ENCODE assay signal across 15 cellular contexts in genomic region chr19:49064029-49064629, GRCh38. TPM values are rescaled to one million over a fixed set of nuclear protein-coding genes. Genes with fewer than 3 reads are reported as not detected.
DNase-seq lines count a peak whose midpoint lies in the region; ATAC-seq and TF ChIP-seq lines count a peak whose summit lies in the region.
"Had no signal": no experiment of that assay in that cellular context is flagged by ENCODE, and none has a peak within 500 bp of the region (broad histone marks: within the 10 kb centered on the region; RNA-seq: fewer than 3 reads in every experiment).

No MANE protein-coding gene starts in this region.

- H3K4me1 Mint-ChIP-seq in chondrocyte (ENCODE audit: low read depth) = peaks cover 12% of the 10 kb centered on the region

- no peak overlapping the region for H2BK120ac ChIP-seq in mesenchymal stem cell (ENCODE audit: low read depth, low read length)

- H3K4me3 ChIP-seq in cardiac muscle cell (peak overlapping the region; percentile 43), left ventricle myocardium inferior (no peak overlapping the region), mesenchymal stem cell (ENCODE audit: insufficient read depth in 1 of 2, low read depth in 1 of 2, low read length in 2 of 2) (no peak overlapping the region)

- no peaks in the 10 kb centered on the region for H3K27me3 ChIP-seq in cardiac muscle cell
- H3K27me3 ChIP-seq in left ventricle myocardium inferior (ENCODE audit: low read depth) = peaks cover 87% of the 10 kb centered on the region
- H3K27me3 ChIP-seq in mesenchymal stem cell (ENCODE audit: control insufficient read depth in 1 of 2, insufficient read depth in 1 of 2, low read length in 2 of 2) = peaks cover 54 to 81% of the 10 kb centered on the region in 2 experiments

- H2BK5ac ChIP-seq in mesenchymal stem cell (ENCODE audit: low read depth, low read length, poor library complexity, severe bottlenecking) = no peak overlapping the region

- H3K4me2 ChIP-seq in mesenchymal stem cell (ENCODE audit: low read length, poor library complexity, severe bottlenecking) = peak overlapping the region; percentile 80

- no peak overlapping the region for H3K9ac ChIP-seq in mesenchymal stem cell (ENCODE audit: low read length)

- H3K36me3 ChIP-seq in cardiac muscle cell (no peaks in the 10 kb centered on the region), left ventricle myocardium inferior (no peaks in the 10 kb centered on the region), mesenchymal stem cell (ENCODE audit: control insufficient read depth in 1 of 2, insufficient read depth in 2 of 2, low read depth in 1 of 2, low read length in 2 of 2) (peaks cover 0 to 4% of the 10 kb centered on the region in 2 experiments)

- no peak overlapping the region for H2AFZ ChIP-seq in mesenchymal stem cell (ENCODE audit: low read depth, low read length)

- no peak for ATAC-seq in GM21515 (IDR thresholded peaks at IDR 0.05; ENCODE audit: unreplicated experiment)
- ATAC-seq: activated CD8-positive, alpha-beta T cell treated with anti-CD3 and anti-CD28 coated beads, Interleukin-2, amount 10 ng/mL, durations not matched to agents 7 days and 5 days; stimulated activated naive B cell treated with anti-CD40 and anti-IgM and Interleukin-4, amounts not matched to agents 10 μg/mL and 1 μg/mL and 100 μg/mL, for 72 hours had no signal

- TF ChIP-seq CTCF in cardiac muscle cell (IDR thresholded peaks at IDR 0.05; ENCODE audit: low read depth, low read length) (no peak), left ventricle myocardium inferior (IDR thresholded peaks at IDR 0.05; ENCODE audit: borderline replicate concordance) (no peak), chondrocyte (IDR thresholded peaks at IDR 0.05) (no peak)

- no peaks in the 10 kb centered on the region for H3K9me3 Mint-ChIP-seq in chondrocyte (ENCODE audit: low read depth)

- H3K4ac ChIP-seq in mesenchymal stem cell (ENCODE audit: low read depth in 1 of 2, low read length in 2 of 2) = no peak overlapping the region

- WGBS in mesenchymal stem cell = 63% methylated on average over 8 of the region's 10 CpGs

- H3K18ac ChIP-seq in mesenchymal stem cell (ENCODE audit: low read depth in 1 of 2, low read length in 2 of 2) = no peak overlapping the region

- H3K23ac ChIP-seq in mesenchymal stem cell (ENCODE audit: low read length in 2 of 2) = peak overlapping the region in 1 of 2 experiments; percentile 10

- DNase-seq in cardiac muscle cell (ENCODE audit: low read depth in 1 of 2, low spot score in 1 of 2) (peak in 1 of 2 donors; percentile 18), left ventricle myocardium inferior (no peak), chondrocyte (ENCODE audit: low spot score) (no peak), mesenchymal stem cell (no peak), NCI-H82 treated with DMSO at 0.1 percent for 48 hours (lab: John Stamatoyannopoulos, UW; ENCODE audit: unreplicated experiment) (no peak), hepatic stellate cell (ENCODE audit: low spot score) (no peak), medulla oblongata (ENCODE audit: extremely low spot score) (no peak)
- DNase-seq: activated CD8-positive, alpha-beta T cell treated with anti-CD3 and anti-CD28 coated beads, Interleukin-2, amount 10 ng/mL, durations not matched to agents 7 days and 5 days; dorsolateral prefrontal cortex; head of caudate nucleus; stimulated activated naive B cell treated with anti-CD40 and anti-IgM and Interleukin-4, amounts not matched to agents 10 μg/mL and 1 μg/mL and 100 μg/mL, for 72 hours had no signal

- H3K4me1 ChIP-seq in cardiac muscle cell (ENCODE audit: low read depth) (peaks cover 45% of the 10 kb centered on the region), left ventricle myocardium inferior (peaks cover 18% of the 10 kb centered on the region), mesenchymal stem cell (ENCODE audit: control insufficient read depth, insufficient read depth, low read depth, low read length) (peaks cover 15% of the 10 kb centered on the region)

- H3K27ac ChIP-seq in cardiac muscle cell (peak overlapping the region; percentile 93), left ventricle myocardium inferior (replicated peaks) (no peak overlapping the region), mesenchymal stem cell (ENCODE audit: low read length, poor library complexity, severe bottlenecking) (no peak overlapping the region)
- H3K27ac ChIP-seq: dorsolateral prefrontal cortex had no signal

- H3K4me3 Mint-ChIP-seq in chondrocyte (ENCODE audit: unreplicated experiment) = peak overlapping the region; percentile 40
- H3K4me3 Mint-ChIP-seq: activated CD8-positive, alpha-beta T cell treated with anti-CD3 and anti-CD28 coated beads, Interleukin-2, amount 10 ng/mL, durations not matched to agents 7 days and 5 days; stimulated activated naive B cell treated with anti-CD40 and anti-IgM and Interleukin-4, amounts not matched to agents 10 μg/mL and 1 μg/mL and 100 μg/mL, for 72 hours had no signal

- H3K9me3 ChIP-seq in cardiac muscle cell (ENCODE audit: low read depth) (no peaks in the 10 kb centered on the region), left ventricle myocardium inferior (replicated peaks) (no peaks in the 10 kb centered on the region), mesenchymal stem cell (ENCODE audit: control insufficient read depth, low read length) (no peaks in the 10 kb centered on the region)

- H4K91ac ChIP-seq in mesenchymal stem cell (ENCODE audit: low read length) = no peak overlapping the region

- H2BK15ac ChIP-seq in mesenchymal stem cell (ENCODE audit: low read depth, poor library complexity, severe bottlenecking) = peak overlapping the region; percentile 46

- peak overlapping the region in 1 of 2 experiments; percentile 4 for H3K14ac ChIP-seq in mesenchymal stem cell (ENCODE audit: low read length in 2 of 2)

- no peak overlapping the region for H4K8ac ChIP-seq in mesenchymal stem cell (ENCODE audit: low read length)

- no peak overlapping the region for H2BK12ac ChIP-seq in mesenchymal stem cell (ENCODE audit: low read length in 2 of 2)

- H3K79me1 ChIP-seq in mesenchymal stem cell (replicated peaks; ENCODE audit: low read length, poor library complexity, severe bottlenecking) = peaks cover 2% of the 10 kb centered on the region

- intact Hi-C loops in left ventricle myocardium inferior (cut with micrococcal nuclease) = no loop called here

- H3K27me3 Mint-ChIP-seq in chondrocyte (ENCODE audit: low read depth) = peaks cover 2% of the 10 kb centered on the region

- no peak overlapping the region for H3K27ac Mint-ChIP-seq in chondrocyte (ENCODE audit: unreplicated experiment)
- H3K27ac Mint-ChIP-seq: activated CD8-positive, alpha-beta T cell treated with anti-CD3 and anti-CD28 coated beads, Interleukin-2, amount 10 ng/mL, durations not matched to agents 7 days and 5 days; activated naive CD4-positive, alpha-beta T cell treated with anti-CD3 and anti-CD28 coated beads, Interleukin-2, amount 50 U/mL, for 72 hours; stimulated activated naive B cell treated with anti-CD40 and anti-IgM and Interleukin-4, amounts not matched to agents 10 μg/mL and 1 μg/mL and 100 μg/mL, for 72 hours had no signal

- no peak overlapping the region for H2AK5ac ChIP-seq in mesenchymal stem cell (ENCODE audit: low read length, severe bottlenecking)

- no peaks in the 10 kb centered on the region for H3K36me3 Mint-ChIP-seq in chondrocyte (ENCODE audit: low read depth)
- H3K36me3 Mint-ChIP-seq: stimulated activated naive B cell treated with anti-CD40 and anti-IgM and Interleukin-4, amounts not matched to agents 10 μg/mL and 1 μg/mL and 100 μg/mL, for 72 hours had no signal

RNA-seq across cellular contexts. Expression of gene NTF4, which starts 0.5 kb away (rescaled TPM):
- total RNA-seq in cardiac muscle cell = 11.8 TPM in 2 replicates
- polyA plus RNA-seq in cardiac muscle cell = 17.0 and 31.7 TPM in 2 replicates
- total RNA-seq in left ventricle myocardium inferior = not detected
- 1.1 to 1.6 TPM in 2 of 3 replicates, not detected in the other for total RNA-seq in chondrocyte
- 0.17 TPM for polyA plus RNA-seq in mesenchymal stem cell (2013, experiment 1 of 2)
- polyA plus RNA-seq in mesenchymal stem cell (2013, experiment 2 of 2) = 0.18 TPM
- total RNA-seq: activated CD8-positive, alpha-beta T cell treated with anti-CD3 and anti-CD28 coated beads, Interleukin-2, amount 10 ng/mL, durations not matched to agents 7 days and 5 days; activated naive CD4-positive, alpha-beta T cell treated with anti-CD3 and anti-CD28 coated beads, Interleukin-2, amount 50 U/mL, for 72 hours; Daoy; dorsolateral prefrontal cortex; T-helper 2 cell treated with Interferon-gamma antibody and Interleukin-4, amounts not matched to agents 100 ng/mL and 5 ng/mL, for 36 hours had no signal

RNA-seq across cellular contexts. Expression of gene CGB7, which starts 6.6 kb away (rescaled TPM):
- total RNA-seq in cardiac muscle cell (3.9 and 8.3 TPM in 2 replicates), left ventricle myocardium inferior (not detected), chondrocyte (0.52 to 0.85 TPM in 2 of 3 replicates, not detected in the other)
- polyA plus RNA-seq in cardiac muscle cell = 6.5 and 11.5 TPM in 2 replicates
- polyA plus RNA-seq in mesenchymal stem cell (2013, experiment 1 of 2) = 0.23 TPM
- 0.27 TPM for polyA plus RNA-seq in mesenchymal stem cell (2013, experiment 2 of 2)
- total RNA-seq: activated CD8-positive, alpha-beta T cell treated with anti-CD3 and anti-CD28 coated beads, Interleukin-2, amount 10 ng/mL, durations not matched to agents 7 days and 5 days; activated naive CD4-positive, alpha-beta T cell treated with anti-CD3 and anti-CD28 coated beads, Interleukin-2, amount 50 U/mL, for 72 hours; T-helper 2 cell treated with Interferon-gamma antibody and Interleukin-4, amounts not matched to agents 100 ng/mL and 5 ng/mL, for 36 hours had no signal

RNA-seq across cellular contexts. Expression of gene KCNA7, which starts 8.4 kb away (rescaled TPM):
- total RNA-seq in cardiac muscle cell = 1.1 and 2.3 TPM in 2 replicates
- polyA plus RNA-seq in cardiac muscle cell = 1.3 and 1.6 TPM in 2 replicates
- 0.66 TPM for total RNA-seq in left ventricle myocardium inferior
- total RNA-seq in chondrocyte = 0.12 TPM in 1 of 3 replicates, not detected in the others
- not detected for polyA plus RNA-seq in mesenchymal stem cell (2013, experiment 1 of 2)
- not detected for polyA plus RNA-seq in mesenchymal stem cell (2013, experiment 2 of 2)
- total RNA-seq: activated CD8-positive, alpha-beta T cell treated with anti-CD3 and anti-CD28 coated beads, Interleukin-2, amount 10 ng/mL, durations not matched to agents 7 days and 5 days; activated naive CD4-positive, alpha-beta T cell treated with anti-CD3 and anti-CD28 coated beads, Interleukin-2, amount 50 U/mL, for 72 hours; Daoy; T-helper 2 cell treated with Interferon-gamma antibody and Interleukin-4, amounts not matched to agents 100 ng/mL and 5 ng/mL, for 36 hours had no signal

RNA-seq across cellular contexts. Expression of gene CGB8, which starts 15.2 kb away (rescaled TPM):
- not detected in 2 replicates for total RNA-seq in cardiac muscle cell
- not detected in 2 replicates for polyA plus RNA-seq in cardiac muscle cell
- total RNA-seq in left ventricle myocardium inferior = not detected
- 1.7 to 3.1 TPM (median 2.4 TPM) in 3 replicates for total RNA-seq in chondrocyte
- polyA plus RNA-seq in mesenchymal stem cell (2013, experiment 1 of 2) = not detected
- polyA plus RNA-seq in mesenchymal stem cell (2013, experiment 2 of 2) = not detected
- total RNA-seq: activated CD8-positive, alpha-beta T cell treated with anti-CD3 and anti-CD28 coated beads, Interleukin-2, amount 10 ng/mL, durations not matched to agents 7 days and 5 days; activated naive CD4-positive, alpha-beta T cell treated with anti-CD3 and anti-CD28 coated beads, Interleukin-2, amount 50 U/mL, for 72 hours; dorsolateral prefrontal cortex; T-helper 2 cell treated with Interferon-gamma antibody and Interleukin-4, amounts not matched to agents 100 ng/mL and 5 ng/mL, for 36 hours had no signal

RNA-seq across cellular contexts. Expression of gene CGB5, which starts 20.5 kb away (rescaled TPM):
- not detected in 2 replicates for total RNA-seq in cardiac muscle cell
- not detected in 2 replicates for polyA plus RNA-seq in cardiac muscle cell
- not detected for total RNA-seq in left ventricle myocardium inferior
- total RNA-seq in chondrocyte = 1.6 TPM in 1 of 3 replicates, not detected in the others
- polyA plus RNA-seq in mesenchymal stem cell (2013, experiment 1 of 2) = not detected
- not detected for polyA plus RNA-seq in mesenchymal stem cell (2013, experiment 2 of 2)
- total RNA-seq: activated CD8-positive, alpha-beta T cell treated with anti-CD3 and anti-CD28 coated beads, Interleukin-2, amount 10 ng/mL, durations not matched to agents 7 days and 5 days; activated naive CD4-positive, alpha-beta T cell treated with anti-CD3 and anti-CD28 coated beads, Interleukin-2, amount 50 U/mL, for 72 hours; dorsolateral prefrontal cortex; T-helper 2 cell treated with Interferon-gamma antibody and Interleukin-4, amounts not matched to agents 100 ng/mL and 5 ng/mL, for 36 hours had no signal
